In the genomic region with DNA sequence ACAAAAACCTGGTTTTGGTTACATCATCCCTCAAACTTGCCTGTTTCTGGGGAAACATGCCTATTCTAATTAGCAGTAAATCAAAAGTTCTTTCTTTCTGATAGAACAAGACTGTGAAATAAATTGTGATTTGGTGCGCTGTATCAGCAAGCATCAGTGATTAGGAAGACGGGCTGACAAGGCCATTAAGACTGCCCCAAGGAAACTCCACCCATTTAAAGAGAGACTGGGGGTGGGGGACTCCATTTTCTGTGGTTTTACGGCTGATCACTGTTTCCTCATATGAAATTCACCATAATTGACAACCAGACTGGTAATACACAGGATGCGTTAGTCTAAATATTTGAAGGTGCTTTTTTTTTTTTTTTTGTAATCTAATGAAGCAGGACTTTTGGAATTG, we compare ENCODE assay signal across 1 cellular context.
A peak's percentile ranks its signal among the peaks of the same experiment; 100 is the strongest.
TF ChIP-seq lines count a peak whose summit lies in the region.

No MANE protein-coding gene starts in this region.

TF ChIP-seq in SK-N-SH, 30 proteins besides CTCF, POLR2A, EP300 and RAD21 (continued from another document):
- TF ChIP-seq, protein P1, sequence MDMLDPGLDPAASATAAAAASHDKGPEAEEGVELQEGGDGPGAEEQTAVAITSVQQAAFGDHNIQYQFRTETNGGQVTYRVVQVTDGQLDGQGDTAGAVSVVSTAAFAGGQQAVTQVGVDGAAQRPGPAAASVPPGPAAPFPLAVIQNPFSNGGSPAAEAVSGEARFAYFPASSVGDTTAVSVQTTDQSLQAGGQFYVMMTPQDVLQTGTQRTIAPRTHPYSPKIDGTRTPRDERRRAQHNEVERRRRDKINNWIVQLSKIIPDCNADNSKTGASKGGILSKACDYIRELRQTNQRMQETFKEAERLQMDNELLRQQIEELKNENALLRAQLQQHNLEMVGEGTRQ (IDR thresholded peaks at IDR 0.05; ENCODE audit: borderline replicate concordance, low read depth, low read length) = no peak
- TF ChIP-seq CHD2 (IDR thresholded peaks at IDR 0.05; ENCODE audit: low read length, partially characterized antibody) (peak; percentile 58), ELF1 (IDR thresholded peaks at IDR 0.05) (no peak), FOXJ3 (CRISPR knock-in tag; IDR thresholded peaks at IDR 0.05) (peak; percentile 83), RFX5 (IDR thresholded peaks at IDR 0.05; ENCODE audit: low read length) (0 out of 2 replicates have a peak, but pooled peaks have one; percentile 12), NFIC (IDR thresholded peaks at IDR 0.05; ENCODE audit: borderline replicate concordance) (0 out of 2 replicates have a peak, but pooled peaks have one; percentile 11), GATA2 (CRISPR knock-in tag; IDR thresholded peaks at IDR 0.05) (peak; percentile 90), SMC3 (IDR thresholded peaks at IDR 0.05; ENCODE audit: low read depth, low read length) (no peak), POLR2AphosphoS5 (IDR thresholded peaks at IDR 0.05; ENCODE audit: low read depth, low read length) (no peak), FOSL2 (IDR thresholded peaks at IDR 0.05; ENCODE audit: borderline replicate concordance, low read depth) (no peak), SIN3A (IDR thresholded peaks at IDR 0.05; ENCODE audit: borderline replicate concordance, low read depth, low read length) (no peak), EZH2phosphoT487 (IDR thresholded peaks at IDR 0.05; ENCODE audit: borderline replicate concordance, low read depth) (no peak), RCOR1 (IDR thresholded peaks at IDR 0.05; ENCODE audit: low read length) (no peak; the same call in 1 of the 2 replicates), GABPA (IDR thresholded peaks at IDR 0.05; ENCODE audit: low read depth) (no peak), MXI1 (IDR thresholded peaks at IDR 0.05; ENCODE audit: low read depth, low read length) (no peak), TCF12 (IDR thresholded peaks at IDR 0.05) (peak; percentile 75), RXRA (IDR thresholded peaks at IDR 0.05; ENCODE audit: borderline replicate concordance, low read depth) (no peak), NRF1 (IDR thresholded peaks at IDR 0.05; ENCODE audit: low read depth, low read length) (no peak)
- TF ChIP-seq, protein P2, sequence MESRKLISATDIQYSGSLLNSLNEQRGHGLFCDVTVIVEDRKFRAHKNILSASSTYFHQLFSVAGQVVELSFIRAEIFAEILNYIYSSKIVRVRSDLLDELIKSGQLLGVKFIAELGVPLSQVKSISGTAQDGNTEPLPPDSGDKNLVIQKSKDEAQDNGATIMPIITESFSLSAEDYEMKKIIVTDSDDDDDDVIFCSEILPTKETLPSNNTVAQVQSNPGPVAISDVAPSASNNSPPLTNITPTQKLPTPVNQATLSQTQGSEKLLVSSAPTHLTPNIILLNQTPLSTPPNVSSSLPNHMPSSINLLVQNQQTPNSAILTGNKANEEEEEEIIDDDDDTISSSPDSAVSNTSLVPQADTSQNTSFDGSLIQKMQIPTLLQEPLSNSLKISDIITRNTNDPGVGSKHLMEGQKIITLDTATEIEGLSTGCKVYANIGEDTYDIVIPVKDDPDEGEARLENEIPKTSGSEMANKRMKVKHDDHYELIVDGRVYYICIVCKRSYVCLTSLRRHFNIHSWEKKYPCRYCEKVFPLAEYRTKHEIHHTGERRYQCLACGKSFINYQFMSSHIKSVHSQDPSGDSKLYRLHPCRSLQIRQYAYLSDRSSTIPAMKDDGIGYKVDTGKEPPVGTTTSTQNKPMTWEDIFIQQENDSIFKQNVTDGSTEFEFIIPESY (IDR thresholded peaks at IDR 0.05; ENCODE audit: borderline replicate concordance, low read depth) = no peak
- TF ChIP-seq, protein P3, sequence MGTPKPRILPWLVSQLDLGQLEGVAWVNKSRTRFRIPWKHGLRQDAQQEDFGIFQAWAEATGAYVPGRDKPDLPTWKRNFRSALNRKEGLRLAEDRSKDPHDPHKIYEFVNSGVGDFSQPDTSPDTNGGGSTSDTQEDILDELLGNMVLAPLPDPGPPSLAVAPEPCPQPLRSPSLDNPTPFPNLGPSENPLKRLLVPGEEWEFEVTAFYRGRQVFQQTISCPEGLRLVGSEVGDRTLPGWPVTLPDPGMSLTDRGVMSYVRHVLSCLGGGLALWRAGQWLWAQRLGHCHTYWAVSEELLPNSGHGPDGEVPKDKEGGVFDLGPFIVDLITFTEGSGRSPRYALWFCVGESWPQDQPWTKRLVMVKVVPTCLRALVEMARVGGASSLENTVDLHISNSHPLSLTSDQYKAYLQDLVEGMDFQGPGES (IDR thresholded peaks at IDR 0.05; ENCODE audit: low read depth, low read length) = no peak
- TF ChIP-seq, protein P4, sequence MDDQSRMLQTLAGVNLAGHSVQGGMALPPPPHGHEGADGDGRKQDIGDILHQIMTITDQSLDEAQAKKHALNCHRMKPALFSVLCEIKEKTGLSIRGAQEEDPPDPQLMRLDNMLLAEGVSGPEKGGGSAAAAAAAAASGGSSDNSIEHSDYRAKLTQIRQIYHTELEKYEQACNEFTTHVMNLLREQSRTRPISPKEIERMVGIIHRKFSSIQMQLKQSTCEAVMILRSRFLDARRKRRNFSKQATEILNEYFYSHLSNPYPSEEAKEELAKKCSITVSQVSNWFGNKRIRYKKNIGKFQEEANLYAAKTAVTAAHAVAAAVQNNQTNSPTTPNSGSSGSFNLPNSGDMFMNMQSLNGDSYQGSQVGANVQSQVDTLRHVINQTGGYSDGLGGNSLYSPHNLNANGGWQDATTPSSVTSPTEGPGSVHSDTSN (IDR thresholded peaks at IDR 0.05) = peak; percentile 63
TF ChIP-seq in SK-N-SH: peak in this region for 9.
